ENCODE assay signal across 2 cellular contexts in the genomic region with DNA sequence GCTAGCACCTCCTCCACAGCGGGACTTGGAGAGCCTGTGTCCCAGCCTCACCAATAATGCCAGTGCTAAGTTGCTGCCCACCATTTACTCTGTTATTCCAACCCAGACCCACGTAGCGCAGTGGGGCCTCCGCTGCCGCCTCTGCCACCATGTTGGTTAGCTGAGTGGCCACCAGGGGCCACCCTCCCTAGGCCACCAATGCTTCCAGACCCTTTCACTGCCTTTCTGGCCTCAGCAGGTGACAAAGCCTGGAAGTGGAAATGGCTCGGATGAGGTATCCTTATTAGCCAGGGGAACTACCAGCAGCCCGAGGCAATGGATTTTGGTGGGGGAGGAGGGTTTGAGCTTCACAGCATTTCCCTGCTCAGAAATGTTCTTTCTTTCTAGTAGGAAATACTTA.
TF ChIP-seq lines count a peak whose summit lies in the region.

No MANE protein-coding gene starts in this region.

TF ChIP-seq in K562, 482 proteins besides CTCF, POLR2A, EP300 and RAD21 (continued from another document):
- TF ChIP-seq IRF2 (CRISPR knock-in tag; IDR thresholded peaks at IDR 0.05) (no peak), YY1 (IDR thresholded peaks at IDR 0.05; ENCODE audit: borderline replicate concordance in 1 of 3, control insufficient read depth in 1 of 3, extremely low read depth in 1 of 3, insufficient read depth in 3 of 3, insufficient read length in 1 of 3, insufficient replicate concordance in 2 of 3, low read depth in 1 of 3, low read length in 2 of 3) (peak in 1 of 3 experiments; percentile 33)

TF ChIP-seq in HEK293T, 16 proteins besides CTCF, POLR2A, EP300 and RAD21:
- TF ChIP-seq ELF4 (IDR thresholded peaks at IDR 0.05) = no peak
TF ChIP-seq in HEK293T: peak in this region for 0.
